Comparison of ENCODE assay signal across 2 cellular contexts in genomic region chr1:22002461-22002860, GRCh38. TPM values are rescaled to one million over a fixed set of nuclear protein-coding genes. Genes with fewer than 3 reads are reported as not detected.
"Had no signal": no experiment of that assay in that cellular context is flagged by ENCODE, and none has a peak within 500 bp of the region (broad histone marks: within the 10 kb centered on the region; RNA-seq: fewer than 3 reads in every experiment).

No MANE protein-coding gene starts in this region.

RNA-seq across cellular contexts. Expression of gene CELA3A, which starts 1.0 kb away (rescaled TPM):
- total RNA-seq: G401 had no signal
- polyA plus RNA-seq: GM12878 had no signal

RNA-seq across cellular contexts. Expression of gene CELA3B, which starts 25.6 kb away (rescaled TPM):
- total RNA-seq: G401 had no signal
- polyA plus RNA-seq: GM12878 had no signal
